ENCODE assay signal across 1 cellular context in the genomic region with DNA sequence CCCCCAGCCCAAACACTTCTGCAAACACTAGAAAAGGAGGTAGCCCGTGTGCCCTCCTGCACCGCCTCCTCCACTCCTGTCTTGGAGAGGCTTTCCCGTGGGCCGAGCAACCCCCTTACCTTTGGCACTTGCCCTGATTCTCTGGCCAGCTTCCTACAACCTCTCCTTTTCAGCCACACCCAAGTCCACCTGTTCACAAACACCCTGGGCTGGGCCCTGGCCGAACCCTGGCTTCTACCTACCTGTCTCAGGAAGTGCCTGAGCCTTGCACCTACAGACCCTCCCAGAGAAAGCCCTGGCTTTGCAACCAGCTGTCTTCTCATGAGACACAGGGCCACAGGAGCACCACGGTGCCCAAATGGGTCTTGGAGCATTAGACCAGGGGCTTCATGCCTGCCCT.
TF ChIP-seq lines count a peak whose summit lies in the region.

No MANE protein-coding gene starts in this region.

TF ChIP-seq in HEK293, 187 proteins besides CTCF, POLR2A, EP300 and RAD21 (continued from another document):
- TF ChIP-seq MZF1 (tag by site-specific recombination; IDR thresholded peaks at IDR 0.05; ENCODE audit: borderline replicate concordance) = no peak
- TF ChIP-seq, protein P1, sequence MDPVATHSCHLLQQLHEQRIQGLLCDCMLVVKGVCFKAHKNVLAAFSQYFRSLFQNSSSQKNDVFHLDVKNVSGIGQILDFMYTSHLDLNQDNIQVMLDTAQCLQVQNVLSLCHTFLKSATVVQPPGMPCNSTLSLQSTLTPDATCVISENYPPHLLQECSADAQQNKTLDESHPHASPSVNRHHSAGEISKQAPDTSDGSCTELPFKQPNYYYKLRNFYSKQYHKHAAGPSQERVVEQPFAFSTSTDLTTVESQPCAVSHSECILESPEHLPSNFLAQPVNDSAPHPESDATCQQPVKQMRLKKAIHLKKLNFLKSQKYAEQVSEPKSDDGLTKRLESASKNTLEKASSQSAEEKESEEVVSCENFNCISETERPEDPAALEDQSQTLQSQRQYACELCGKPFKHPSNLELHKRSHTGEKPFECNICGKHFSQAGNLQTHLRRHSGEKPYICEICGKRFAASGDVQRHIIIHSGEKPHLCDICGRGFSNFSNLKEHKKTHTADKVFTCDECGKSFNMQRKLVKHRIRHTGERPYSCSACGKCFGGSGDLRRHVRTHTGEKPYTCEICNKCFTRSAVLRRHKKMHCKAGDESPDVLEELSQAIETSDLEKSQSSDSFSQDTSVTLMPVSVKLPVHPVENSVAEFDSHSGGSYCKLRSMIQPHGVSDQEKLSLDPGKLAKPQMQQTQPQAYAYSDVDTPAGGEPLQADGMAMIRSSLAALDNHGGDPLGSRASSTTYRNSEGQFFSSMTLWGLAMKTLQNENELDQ (tag by site-specific recombination; IDR thresholded peaks at IDR 0.05; ENCODE audit: low read depth) = no peak
- TF ChIP-seq, protein P2, sequence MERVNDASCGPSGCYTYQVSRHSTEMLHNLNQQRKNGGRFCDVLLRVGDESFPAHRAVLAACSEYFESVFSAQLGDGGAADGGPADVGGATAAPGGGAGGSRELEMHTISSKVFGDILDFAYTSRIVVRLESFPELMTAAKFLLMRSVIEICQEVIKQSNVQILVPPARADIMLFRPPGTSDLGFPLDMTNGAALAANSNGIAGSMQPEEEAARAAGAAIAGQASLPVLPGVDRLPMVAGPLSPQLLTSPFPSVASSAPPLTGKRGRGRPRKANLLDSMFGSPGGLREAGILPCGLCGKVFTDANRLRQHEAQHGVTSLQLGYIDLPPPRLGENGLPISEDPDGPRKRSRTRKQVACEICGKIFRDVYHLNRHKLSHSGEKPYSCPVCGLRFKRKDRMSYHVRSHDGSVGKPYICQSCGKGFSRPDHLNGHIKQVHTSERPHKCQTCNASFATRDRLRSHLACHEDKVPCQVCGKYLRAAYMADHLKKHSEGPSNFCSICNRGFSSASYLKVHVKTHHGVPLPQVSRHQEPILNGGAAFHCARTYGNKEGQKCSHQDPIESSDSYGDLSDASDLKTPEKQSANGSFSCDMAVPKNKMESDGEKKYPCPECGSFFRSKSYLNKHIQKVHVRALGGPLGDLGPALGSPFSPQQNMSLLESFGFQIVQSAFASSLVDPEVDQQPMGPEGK (tag by site-specific recombination; IDR thresholded peaks at IDR 0.05) = no peak
